25 cellular contexts compared by ENCODE assay signal in genomic region chr4:41530741-41531140, GRCh38. TPM values are rescaled to one million over a fixed set of nuclear protein-coding genes. Genes with fewer than 3 reads are reported as not detected.
A peak's percentile ranks its signal among the peaks of the same experiment; 100 is the strongest.
DNase-seq lines count a peak whose midpoint lies in the region; ATAC-seq, FAIRE-seq and TF ChIP-seq lines count a peak whose summit lies in the region.
"Had no signal": no experiment of that assay in that cellular context is flagged by ENCODE, and none has a peak within 500 bp of the region (broad histone marks: within the 10 kb centered on the region; RNA-seq: fewer than 3 reads in every experiment).

No MANE protein-coding gene starts in this region.

- no peak overlapping the region for H3K4ac ChIP-seq in H1 (replicated peaks; ENCODE audit: insufficient read length, low read depth, low read length)

- H3K36me3 ChIP-seq in H1 (ENCODE audit: control insufficient read depth in 2 of 4, insufficient read depth in 4 of 4, low read length in 3 of 4) = no peaks in the 10 kb centered on the region
- H3K36me3 ChIP-seq: BLaER1 had no signal

- TF ChIP-seq EP300 in A549 (IDR thresholded peaks at IDR 0.05) (no peak), H1 (IDR thresholded peaks at IDR 0.05; ENCODE audit: borderline replicate concordance in 1 of 2, low read depth in 2 of 2, low read length in 2 of 2) (no peak)

- no peaks in the 10 kb centered on the region for H3K79me2 ChIP-seq in H1 (ENCODE audit: control insufficient read depth in 1 of 2, insufficient read depth in 2 of 2, low read length in 2 of 2)

- H3K4me1 Mint-ChIP-seq in Calu3 (ENCODE audit: low read depth, unreplicated experiment) (peaks cover 44% of the 10 kb centered on the region), HFFc6 (ENCODE audit: low read depth) (peaks cover 87% of the 10 kb centered on the region; the same call in 1 of the 2 replicates), CD14-positive monocyte (peaks cover 14% of the 10 kb centered on the region)

- no peak for ATAC-seq in A549
- ATAC-seq: CD8-positive, alpha-beta T cell; GM12878 had no signal

- H3K4me3 Mint-ChIP-seq in Calu3 (ENCODE audit: low read depth, unreplicated experiment) (no peak overlapping the region), HFFc6 (no peak overlapping the region), CD14-positive monocyte (no peak overlapping the region)
- H3K4me3 Mint-ChIP-seq: CD4-positive, alpha-beta T cell; CD8-positive, alpha-beta T cell had no signal

- peaks cover 4% of the 10 kb centered on the region for H3K9me3 Mint-ChIP-seq in Calu3 (ENCODE audit: low read depth, unreplicated experiment)
- H3K9me3 Mint-ChIP-seq in HFFc6 = no peaks in the 10 kb centered on the region
- H3K9me3 Mint-ChIP-seq in CD14-positive monocyte = peaks cover 0 to 9% (median 2%) of the 10 kb centered on the region in 7 donors
- H3K9me3 Mint-ChIP-seq: CD8-positive, alpha-beta T cell had no signal

- H4K5ac ChIP-seq in H1 (ENCODE audit: insufficient read length, low read depth, low read length) = no peak overlapping the region

- intact Hi-C loops in Calu3 (cut with micrococcal nuclease; ENCODE audit: unreplicated experiment) (no loop called here), CD14-positive monocyte (cut with micrococcal nuclease) (no loop called here)

- H4K20me1 ChIP-seq in H1 (replicated peaks in 1 of 2; ENCODE audit: control insufficient read depth in 1 of 2, insufficient read depth in 2 of 2, low read length in 2 of 2) = no peaks in the 10 kb centered on the region
- H4K20me1 ChIP-seq: BLaER1 had no signal

- H3K4me1 ChIP-seq in A549 (peaks cover 85% of the 10 kb centered on the region), H1 (replicated peaks in 1 of 4; ENCODE audit: control insufficient read depth in 3 of 4, insufficient read depth in 4 of 4, low read length in 3 of 4) (0 out of 7 replicates have a peak, but pooled peaks cover 0 to 3% (median 0%) of the 10 kb centered on the region in 4 experiments)

- H3K27me3 Mint-ChIP-seq in Calu3 (ENCODE audit: unreplicated experiment) = no peaks in the 10 kb centered on the region
- H3K27me3 Mint-ChIP-seq in HFFc6 (ENCODE audit: insufficient read depth) = no peaks in the 10 kb centered on the region; the same call in none of the 2 replicates
- H3K27me3 Mint-ChIP-seq in CD14-positive monocyte (ENCODE audit: low read depth in 3 of 3) = peaks cover 0 to 2% (median 2%) of the 10 kb centered on the region in 3 donors
- H3K27me3 Mint-ChIP-seq: CD4-positive, alpha-beta T cell had no signal

- H3K27me3 ChIP-seq in H1 (replicated peaks in 1 of 4; ENCODE audit: control insufficient read depth in 3 of 4, extremely low read depth in 1 of 4, insufficient read depth in 3 of 4, low read length in 3 of 4) = no peaks in the 10 kb centered on the region
- H3K27me3 ChIP-seq: BE2C, BLaER1 had no signal

- H2BK20ac ChIP-seq in H1 (ENCODE audit: low read length) = no peak overlapping the region

- no peak for TF ChIP-seq POLR2A in A549 (IDR thresholded peaks at IDR 0.05; ENCODE audit: low read length)
- no peak for TF ChIP-seq POLR2A in H1 (IDR thresholded peaks at IDR 0.05; ENCODE audit: control extremely low read depth in 1 of 2, low read depth in 2 of 2, low read length in 2 of 2)

- H2BK15ac ChIP-seq in H1 (ENCODE audit: low read length) = peak overlapping the region; percentile 77; the same call in 1 of the 2 replicates

- H2BK12ac ChIP-seq in H1 (ENCODE audit: low read depth, low read length) = no peak overlapping the region

- POLR2A ChIA-PET in A549 (lab: Yijun Ruan, JAX) = no interaction called here
- POLR2A ChIA-PET in H1 (lab: Charles Lee; ENCODE audit: partially characterized antibody) = no interaction called here

- peaks cover 2% of the 10 kb centered on the region; the same call in 1 of the 2 replicates for H3K23me2 ChIP-seq in H1 (ENCODE audit: low read depth, low read length)

- BruUV-seq in Calu3 (replicated peaks; lab: Mats Ljungman, UMichigan) = no TSS peak

- H3K79me1 ChIP-seq in H1 (ENCODE audit: low read depth, low read length) = no peaks in the 10 kb centered on the region

- TF ChIP-seq CTCF in A549 (IDR thresholded peaks at IDR 0.05) (no peak), Calu3 (IDR thresholded peaks at IDR 0.05; ENCODE audit: unreplicated experiment) (no peak), HFFc6 (IDR thresholded peaks at IDR 0.05) (no peak), H1 (IDR thresholded peaks at IDR 0.05; ENCODE audit: control extremely low read depth in 1 of 3, insufficient read depth in 1 of 3, low read depth in 1 of 3, low read length in 3 of 3) (no peak), CD14-positive monocyte (IDR thresholded peaks at IDR 0.05) (no peak)

- TF ChIP-seq RAD21 in A549 (conservative IDR thresholded peaks at IDR 0.05 in 1 of 2, IDR thresholded peaks at IDR 0.05 in 1 of 2) = no peak
- no peak for TF ChIP-seq RAD21 in H1 (IDR thresholded peaks at IDR 0.05 in 1 of 2, conservative IDR thresholded peaks at IDR 0.05 in 1 of 2; ENCODE audit: low read depth in 2 of 2, low read length in 2 of 2)

- no peak overlapping the region for H2BK120ac ChIP-seq in H1 (replicated peaks; ENCODE audit: low read depth, low read length)

- H3K56ac ChIP-seq in H1 (replicated peaks; ENCODE audit: insufficient read length, low read depth, low read length) = no peak overlapping the region

- no peak overlapping the region for H3K14ac ChIP-seq in H1 (ENCODE audit: insufficient read length)

- CTCF ChIA-PET in A549 (lab: Yijun Ruan, JAX) = interaction anchor here (0.6 kb wide), 1 partner anchor 21 kb away, joined by 3 read pairs; no protein-coding TSS in a partner anchor
- CTCF ChIA-PET in Calu3 (lab: Charles Lee) = no interaction called here
- CTCF ChIA-PET in H1 (lab: Charles Lee; ENCODE audit: partially characterized antibody) = interaction anchor here (0.6 to 0.7 kb wide), 2 partner anchors 247 to 447 kb away, joined by 3 read pairs; no protein-coding TSS in a partner anchor

- H3K27ac ChIP-seq in A549 (peak overlapping the region; percentile 25 to 55; a peak in 4 of 6 replicates), H1 (ENCODE audit: low read depth, low read length) (no peak overlapping the region)
- H3K27ac ChIP-seq: 22Rv1, BLaER1 had no signal

- H2AK5ac ChIP-seq in H1 (ENCODE audit: low read depth, low read length) = no peak overlapping the region

- H2AFZ ChIP-seq in H1 (ENCODE audit: low read length) = no peak overlapping the region

- DNase-seq in A549 (ENCODE audit: low read depth in 1 of 2, low spot score in 1 of 2) (no peak), Calu3 (no peak), HFFc6 (no peak), H1 (ENCODE audit: low read depth in 1 of 2, low spot score in 2 of 2) (no peak), OCI-M2 (lab: John Stamatoyannopoulos, UW; ENCODE audit: unreplicated experiment) (no peak), CD14-positive monocyte (ENCODE audit: low spot score) (no peak)
- no peak for DNase-seq in stimulated activated CD4-positive, alpha-beta T cell treated with anti-CD3 and anti-CD28 coated beads, Interleukin-4, amount 100 ng/mL, for 1 hour
- DNase-seq in activated CD8-positive, alpha-beta memory T cell treated with anti-CD3 and anti-CD28 coated beads, Interleukin-2, amount 50 U/mL, for 4 hours = no peak
- DNase-seq: ACHN; BE2C; CD4-positive, alpha-beta T cell; CD8-positive, alpha-beta T cell; DMS 273 treated with DMSO at 0.1 percent for 48 hours; DMS153; DMS53; DMS79; DND-41; EL; GDM1 had no signal

- no peak for FAIRE-seq in A549 (lab: Jason Lieb, UNC)
- FAIRE-seq in H1 (lab: Jason Lieb, UNC) = no peak
- FAIRE-seq: GM12878, GM12892, GM18507 had no signal

- no peak overlapping the region for H2BK5ac ChIP-seq in H1 (ENCODE audit: low read depth, low read length)

- H3K27ac Mint-ChIP-seq in Calu3 (ENCODE audit: unreplicated experiment) = peak overlapping the region; percentile 61
- H3K27ac Mint-ChIP-seq in HFFc6 = peak overlapping the region; percentile 62; the same call in 1 of the 2 replicates
- H3K27ac Mint-ChIP-seq in CD14-positive monocyte = no peak overlapping the region
- H3K27ac Mint-ChIP-seq: CD4-positive, alpha-beta T cell; CD8-positive, alpha-beta T cell had no signal

- no peaks in the 10 kb centered on the region for H3K9me3 ChIP-seq in A549
- no peaks in the 10 kb centered on the region for H3K9me3 ChIP-seq in H1 (ENCODE audit: insufficient read depth in 2 of 2, low read depth in 1 of 2, low read length in 1 of 2)
- H3K9me3 ChIP-seq: BE2C, BLaER1 had no signal

- peaks cover 6% of the 10 kb centered on the region for H3K36me3 Mint-ChIP-seq in Calu3 (ENCODE audit: insufficient read depth, unreplicated experiment)
- peaks cover 7% of the 10 kb centered on the region; the same call in 1 of the 2 replicates for H3K36me3 Mint-ChIP-seq in HFFc6 (ENCODE audit: low read depth)
- no peaks in the 10 kb centered on the region for H3K36me3 Mint-ChIP-seq in CD14-positive monocyte
- H3K36me3 Mint-ChIP-seq: CD8-positive, alpha-beta T cell had no signal

- H3K4me3 ChIP-seq in A549 (no peak overlapping the region), H1 (ENCODE audit: extremely low read depth in 1 of 4, insufficient read depth in 2 of 4, low read depth in 3 of 4, low read length in 4 of 4) (no peak overlapping the region)
- H3K4me3 ChIP-seq: BLaER1, GM12878 had no signal

- no peak overlapping the region for H4K91ac ChIP-seq in H1 (replicated peaks; ENCODE audit: insufficient read length, low read length)

- no peak overlapping the region for H3K23ac ChIP-seq in H1 (ENCODE audit: insufficient read length)

- WGBS in A549 (ENCODE audit: missing lambda C conversion rate) = 69% methylated on average over 3 of the region's 5 CpGs
- 91% methylated on average over 5 of the region's 5 CpGs; no CpG with 5 or more reads in 1 of the 2 experiments for WGBS in H1 (ENCODE audit: extremely low coverage in 1 of 2, insufficient coverage in 1 of 2, insufficient read length in 1 of 2, insufficient replicate concordance in 2 of 2, low coverage in 1 of 2, low lambda C conversion rate in 2 of 2, missing lambda C conversion rate in 1 of 2), 2 experiments

- H3K9ac ChIP-seq in H1 (replicated peaks in 1 of 4; ENCODE audit: extremely low read depth in 1 of 4, low read depth in 3 of 4, low read length in 3 of 4) = no peak overlapping the region
- H3K9ac ChIP-seq: BLaER1 had no signal

- H3K18ac ChIP-seq in H1 (ENCODE audit: extremely low read depth, low read length) = no peak overlapping the region

- H4K8ac ChIP-seq in H1 (ENCODE audit: extremely low read depth, insufficient read depth, low read length) = no peak overlapping the region

- H3K4me2 ChIP-seq in A549 = no peak overlapping the region
- H3K4me2 ChIP-seq in H1 (ENCODE audit: insufficient read depth in 1 of 2, low read depth in 2 of 2, low read length in 2 of 2) = no peak overlapping the region
- H3K4me2 ChIP-seq: BLaER1 had no signal

RNA-seq across cellular contexts. Expression of gene LIMCH1, which starts 7.2 kb away (rescaled TPM):
- polyA plus RNA-seq in A549 (2011; rRNA removed) (88.9 and 96.6 TPM in 2 replicates), A549 (2017; fragmentation: RNase III; extraction: RNeasy Plus Mini Kit Qiagen cat#74134 plus additional on column Dnase treatment) (51.6 to 53.9 TPM (median 52.9 TPM) in 3 replicates), H1 (2011; rRNA removed) (2.0 and 3.0 TPM in 2 replicates), CD14-positive monocyte (under 1 TPM; 0.25 to 0.32 TPM)
- polyA plus RNA-seq in A549 (2012; cell fraction: cytosol; rRNA removed) = 23.0 and 23.6 TPM in 2 replicates
- polyA plus RNA-seq in A549 (2012; cell fraction: nucleus; rRNA removed) = 111 and 136 TPM in 2 replicates
- 103 and 125 TPM in 2 replicates for polyA minus RNA-seq in A549 (2011; rRNA and poly(A)+ RNA removed)
- 53.9 and 78.7 TPM in 2 replicates for total RNA-seq in Calu3 (2022)
- total RNA-seq in HFFc6 (2021; fragmentation: NEBNext Ultra II Directional; extraction: Animal tissue kit (Norgen Biotek cat#: 25700)) = 100 to 1,000 TPM in 4 of 6 experiments, 10 to 100 TPM in 2; 14.4 to 236 (median 205) TPM
- total RNA-seq in H1 (2021; fragmentation: NEBNext Ultra II Directional; extraction: Animal tissue kit (Norgen Biotek cat#: 25700)) = 2.7 and 3.5 TPM in 2 replicates
- 2.6 TPM for polyA plus RNA-seq in H1 (2011; cell fraction: cytosol; rRNA removed)
- polyA plus RNA-seq in H1 (2011; cell fraction: nucleus; rRNA removed) = 11.8 TPM
- polyA plus RNA-seq in H1 (2012, experiment 1 of 2) = 2.3 to 3.8 TPM (median 3.1 TPM) in 4 replicates
- 0.21 TPM for polyA plus RNA-seq in H1 (2012, experiment 2 of 2)
- 1.5 TPM for polyA plus RNA-seq in H1 (2013, experiment 1 of 2)
- polyA plus RNA-seq in H1 (2013, experiment 2 of 2) = 2.1 TPM
- polyA minus RNA-seq in H1 (2011; rRNA and poly(A)+ RNA removed) = 8.3 and 10.2 TPM in 2 replicates
- 1.4 TPM for polyA minus RNA-seq in H1 (2011; cell fraction: cytosol; rRNA and poly(A)+ RNA removed)
- polyA minus RNA-seq in H1 (2011; cell fraction: nucleus; rRNA and poly(A)+ RNA removed) = 6.9 TPM
- total RNA-seq: CD4-positive, alpha-beta T cell; CD8-positive, alpha-beta T cell; G401 had no signal

Comparison
In these comparisons a context has a peak if more than half of its experiments do, and no peak if none do; other contexts are left out.
1. H3K27ac Mint-ChIP-seq: peak in Calu3 (single experiment) and HFFc6 (single experiment); none in CD14-positive monocyte (0 of 7).